1 cellular context compared by ENCODE assay signal in genomic region chr10:103276941-103277712, GRCh38.
TF ChIP-seq lines count a peak whose summit lies in the region.

INA (plus strand) TSS chr10:103277138; CDS start chr10:103277212, 74 bp downstream.

TF ChIP-seq in IMR-90, 13 proteins besides CTCF, POLR2A, EP300 and RAD21 (continued from another document):
- TF ChIP-seq ELK1 (IDR thresholded peaks at IDR 0.05; ENCODE audit: borderline replicate concordance, low read depth, low read length) (no peak), MAFK (IDR thresholded peaks at IDR 0.05; ENCODE audit: low read depth, low read length) (no peak), SMC3 (IDR thresholded peaks at IDR 0.05; ENCODE audit: low read depth, low read length) (no peak), CHD1 (IDR thresholded peaks at IDR 0.05; ENCODE audit: low read depth, low read length) (no peak), CEBPB (IDR thresholded peaks at IDR 0.05; ENCODE audit: low read depth, low read length) (no peak), FOS (IDR thresholded peaks at IDR 0.05; ENCODE audit: low read depth, low read length) (no peak), RCOR1 (IDR thresholded peaks at IDR 0.05; ENCODE audit: insufficient replicate concordance, low read length) (no peak), MXI1 (IDR thresholded peaks at IDR 0.05; ENCODE audit: borderline replicate concordance, low read depth, low read length) (no peak), USF2 (IDR thresholded peaks at IDR 0.05; ENCODE audit: low read depth, low read length) (no peak)
